Comparison of ENCODE assay signal across 9 cellular contexts in genomic region chr13:108266316-108266936, GRCh38. TPM values are rescaled to one million over a fixed set of nuclear protein-coding genes. Genes with fewer than 3 reads are reported as not detected.
DNase-seq lines count a peak whose midpoint lies in the region; ATAC-seq, FAIRE-seq and TF ChIP-seq lines count a peak whose summit lies in the region.
"Had no signal": no experiment of that assay in that cellular context is flagged by ENCODE, and none has a peak within 500 bp of the region (broad histone marks: within the 10 kb centered on the region; RNA-seq: fewer than 3 reads in every experiment).

No MANE protein-coding gene starts in this region.

- in situ Hi-C loops in K562 (cut with MboI) = no loop called here

- no peak for TF ChIP-seq EP300 in K562 (IDR thresholded peaks at IDR 0.05; ENCODE audit: low read length)

- H3K27me3 Mint-ChIP-seq in activated naive CD4-positive, alpha-beta T cell treated with anti-CD3 and anti-CD28 coated beads for 36 hours (ENCODE audit: low read depth) = no peaks in the 10 kb centered on the region

- H3K4me3 Mint-ChIP-seq in activated naive CD4-positive, alpha-beta T cell treated with anti-CD3 and anti-CD28 coated beads for 36 hours = peak overlapping the region; percentile 55

- H3K27ac ChIP-seq in K562 (ENCODE audit: extremely low read depth, low read depth, low read length) = no peak overlapping the region
- peak overlapping the region; percentile 22 to 96 (median 88) for H3K27ac ChIP-seq in spleen

- BruUV-seq in K562 (replicated peaks; lab: Mats Ljungman, UMichigan) = no TSS peak

- ATAC-seq in K562 (no peak), GM21786 (IDR thresholded peaks at IDR 0.05; ENCODE audit: unreplicated experiment) (no peak)

- peak; percentile 24 for DNase-seq in activated naive CD4-positive, alpha-beta T cell treated with anti-CD3 and anti-CD28 coated beads for 36 hours
- DNase-seq in activated naive CD4-positive, alpha-beta T cell treated with Interleukin-2 at 50 U/mL for 16 hours = no peak
- DNase-seq in NCI-H226 (peak; percentile 11), K562 (ENCODE audit: extremely low read depth in 1 of 4, low spot score in 3 of 4) (no peak), spleen (peak; percentile 72), NCI-H1694 (lab: John Stamatoyannopoulos, UW) (no peak), lower leg skin (ENCODE audit: low spot score in 2 of 2) (no peak)

- POLR2A ChIA-PET in K562 (lab: Yijun Ruan, JAX) = no interaction called here

- no peak for TF ChIP-seq POLR2A in K562 (conservative IDR thresholded peaks at IDR 0.05)
- TF ChIP-seq POLR2A in spleen (IDR thresholded peaks at IDR 0.05) = no peak
- no peak for TF ChIP-seq POLR2A in lower leg skin (IDR thresholded peaks at IDR 0.05)

- peaks cover 6% of the 10 kb centered on the region for H3K9me3 Mint-ChIP-seq in activated naive CD4-positive, alpha-beta T cell treated with anti-CD3 and anti-CD28 coated beads for 36 hours

- CTCF ChIA-PET in activated naive CD4-positive, alpha-beta T cell treated with anti-CD3 and anti-CD28 coated beads for 36 hours (lab: Charles Lee) = no interaction called here
- CTCF ChIA-PET in K562 (lab: Yijun Ruan, JAX; ENCODE audit: low intra/inter-chr PET ratio) = no interaction called here

- no peaks in the 10 kb centered on the region for H3K79me2 ChIP-seq in K562 (ENCODE audit: control insufficient read depth, insufficient read depth, low read length)

- H3K9ac ChIP-seq in K562 (ENCODE audit: insufficient read depth in 1 of 2, low read depth in 2 of 2, low read length in 2 of 2) = no peak overlapping the region; a peak in 1 of 4 replicates

- H3K27me3 ChIP-seq in K562 (ENCODE audit: control insufficient read depth in 2 of 2, insufficient read depth in 2 of 2, low read length in 2 of 2) = no peaks in the 10 kb centered on the region
- no peaks in the 10 kb centered on the region for H3K27me3 ChIP-seq in spleen (replicated peaks in 1 of 7)

- H3K9me1 ChIP-seq in K562 (ENCODE audit: control insufficient read depth, insufficient read depth, low read length) = no peaks in the 10 kb centered on the region

- H3K4me1 Mint-ChIP-seq in activated naive CD4-positive, alpha-beta T cell treated with anti-CD3 and anti-CD28 coated beads for 36 hours (ENCODE audit: low read depth) = peaks cover 48% of the 10 kb centered on the region

- H3K36me3 ChIP-seq in K562 (ENCODE audit: control insufficient read depth, insufficient read depth, low read length) (no peaks in the 10 kb centered on the region), spleen (no peaks in the 10 kb centered on the region)

- no peak for FAIRE-seq in K562 (lab: Jason Lieb, UNC)
- FAIRE-seq: H1 had no signal

- H3K4me3 ChIP-seq in K562 = no peak overlapping the region
- H3K4me3 ChIP-seq in spleen = peak overlapping the region in 1 of 8 donors; percentile 68
- H3K4me3 ChIP-seq in lower leg skin (ENCODE audit: low read depth, poor library complexity, severe bottlenecking) = no peak overlapping the region

- H4K20me1 ChIP-seq in K562 (replicated peaks; ENCODE audit: control insufficient read depth, insufficient read depth, low read length) = no peaks in the 10 kb centered on the region

- H3K9me3 ChIP-seq in K562 (replicated peaks; ENCODE audit: control insufficient read depth, insufficient read depth, low read depth, low read length) (no peaks in the 10 kb centered on the region), spleen (no peaks in the 10 kb centered on the region)

- peak overlapping the region; percentile 67 for H2AFZ ChIP-seq in K562 (ENCODE audit: low read depth, low read length)

- 29% methylated on average over 6 of the region's 9 CpGs for WGBS in K562 (ENCODE audit: insufficient coverage, low coverage, missing lambda C conversion rate)
- WGBS in spleen, 5 donors = 20 to 30% (median 23%) methylated on average over 9 of the region's 9 CpGs
- WGBS in lower leg skin, 2 donors = 76 to 78% methylated on average over 9 of the region's 9 CpGs

- TF ChIP-seq RAD21 in K562 (CRISPR knock-in tag; conservative IDR thresholded peaks at IDR 0.05 in 1 of 2, IDR thresholded peaks at IDR 0.05 in 1 of 2) = no peak

- TF ChIP-seq CTCF in K562 (IDR thresholded peaks at IDR 0.05 in 2 of 3, conservative IDR thresholded peaks at IDR 0.05 in 1 of 3; ENCODE audit: insufficient read depth in 2 of 3, low read depth in 1 of 3, low read length in 3 of 3) (no peak), spleen (IDR thresholded peaks at IDR 0.05 in 8 of 11, conservative IDR thresholded peaks at IDR 0.05 in 3 of 11) (no peak), lower leg skin (IDR thresholded peaks at IDR 0.05) (no peak)

- peak overlapping the region; percentile 58 for H3K27ac Mint-ChIP-seq in activated naive CD4-positive, alpha-beta T cell treated with anti-CD3 and anti-CD28 coated beads for 36 hours

- intact Hi-C loops in activated naive CD4-positive, alpha-beta T cell treated with anti-CD3 and anti-CD28 coated beads for 36 hours (cut with micrococcal nuclease) = loop anchor here (10.0 kb wide), 1 partner anchor 1352 kb away; no protein-coding TSS in a partner anchor
- intact Hi-C loops in K562 (cut with micrococcal nuclease) (no loop called here), spleen (cut with DNase I; ENCODE audit: low total_unique reads) (no loop called here), lower leg skin (cut with DNase I; ENCODE audit: low total_unique reads) (no loop called here)

- H3K4me1 ChIP-seq in K562 (replicated peaks in 1 of 2; ENCODE audit: control insufficient read depth in 2 of 2, insufficient read depth in 2 of 2, low read length in 2 of 2) (peaks cover 2 to 7% of the 10 kb centered on the region in 2 experiments; a peak in 4 of 5 replicates), spleen (peaks cover 11 to 58% (median 44%) of the 10 kb centered on the region in 6 donors)

- H3K4me2 ChIP-seq in K562 (ENCODE audit: insufficient read depth, low read length) = peak overlapping the region; percentile 25; the same call in 1 of the 2 replicates

- peaks cover 5% of the 10 kb centered on the region for H3K36me3 Mint-ChIP-seq in activated naive CD4-positive, alpha-beta T cell treated with anti-CD3 and anti-CD28 coated beads for 36 hours (ENCODE audit: low read depth)

RNA-seq across cellular contexts. Expression of gene TNFSF13B, which starts 3.1 kb away (rescaled TPM):
- total RNA-seq in activated naive CD4-positive, alpha-beta T cell treated with anti-CD3 and anti-CD28 coated beads for 36 hours = 1 to 10 TPM; 2.0 to 2.6 TPM
- total RNA-seq in K562 (2011; cell fraction: chromatin; rRNA removed; ENCODE audit: low replicate concordance) = 0.60 and 1.9 TPM in 2 replicates
- total RNA-seq in K562 (2011; cell fraction: nucleolus; rRNA removed) = 1.2 TPM in 2 replicates
- total RNA-seq in K562 (2011; cell fraction: nucleoplasm; rRNA removed) = 0.73 and 1.5 TPM in 2 replicates
- total RNA-seq in K562 (2014; rRNA removed) (1.1 and 2.0 TPM in 2 replicates), K562 (2014; rRNA removed; fragmentation: Illumina TruSeq; extraction: Trizol) (1.2 and 1.4 TPM in 2 replicates), K562 (2015; rRNA removed; fragmentation: Illumina TruSeq; extraction: Trizol) (1.5 and 2.0 TPM in 2 replicates), K562 (2021) (0.94 and 2.1 TPM in 2 replicates), spleen (10 to 100 TPM; 22.8 to 82.1 (median 40.2) TPM), lower leg skin (1 to 10 TPM in 1 of 4 donors, under 1 TPM in 3; 0.38 to 2.5 (median 0.69) TPM)
- polyA plus RNA-seq in K562 (2011; rRNA removed) (1.5 and 3.3 TPM in 2 replicates), K562 (2014; fragmentation: Illumina TruSeq; extraction: Trizol) (1.5 TPM in 2 replicates), K562 (2014; fragmentation: Nextera tagmentation; extraction: Ambion mirVana) (1 to 10 TPM; 1.3 to 1.9 TPM), K562 (2014; rRNA removed) (1.0 and 1.1 TPM in 2 replicates), spleen (10 to 100 TPM in 1 of 3 donors, 1 to 10 TPM in 2; 7.7 to 15.2 (median 7.9) TPM)
- polyA plus RNA-seq in K562 (2011; cell fraction: cytosol; rRNA removed) = 0.72 and 1.5 TPM in 2 replicates
- polyA plus RNA-seq in K562 (2011; cell fraction: nucleus; rRNA removed) = 0.75 and 1.8 TPM in 2 replicates
- 1.2 TPM in 2 replicates for polyA plus RNA-seq in K562 (2012)
- polyA minus RNA-seq in K562 (2011; rRNA and poly(A)+ RNA removed) = 0.60 and 1.6 TPM in 2 replicates
- polyA minus RNA-seq in K562 (2011; cell fraction: cytosol; rRNA and poly(A)+ RNA removed) = not detected in 2 replicates
- 1.1 and 2.2 TPM in 2 replicates for polyA minus RNA-seq in K562 (2011; cell fraction: nucleus; rRNA and poly(A)+ RNA removed)
- total RNA-seq: H1 had no signal
- polyA plus RNA-seq: H1 had no signal

RNA-seq across cellular contexts. Expression of gene ABHD13, which starts 48.2 kb away (rescaled TPM):
- 1 to 10 TPM; 3.4 to 3.8 TPM for total RNA-seq in activated naive CD4-positive, alpha-beta T cell treated with anti-CD3 and anti-CD28 coated beads for 36 hours
- total RNA-seq in K562 (2011; cell fraction: chromatin; rRNA removed; ENCODE audit: low replicate concordance) = 3.6 and 9.8 TPM in 2 replicates
- total RNA-seq in K562 (2011; cell fraction: nucleolus; rRNA removed) = 2.3 and 3.2 TPM in 2 replicates
- 5.8 and 9.8 TPM in 2 replicates for total RNA-seq in K562 (2011; cell fraction: nucleoplasm; rRNA removed)
- total RNA-seq in K562 (2014; rRNA removed) (3.5 and 4.0 TPM in 2 replicates), K562 (2014; rRNA removed; fragmentation: Illumina TruSeq; extraction: Trizol) (4.2 TPM in 2 replicates), K562 (2015; rRNA removed; fragmentation: Illumina TruSeq; extraction: Trizol) (3.8 and 4.1 TPM in 2 replicates), K562 (2021) (3.9 and 4.3 TPM in 2 replicates), spleen (10 to 100 TPM; 12.0 to 22.6 (median 14.2) TPM), lower leg skin (1 to 10 TPM; 6.2 to 8.9 (median 8.0) TPM)
- polyA plus RNA-seq in K562 (2011; rRNA removed) (5.8 and 7.0 TPM in 2 replicates), K562 (2014; fragmentation: Illumina TruSeq; extraction: Trizol) (4.5 and 5.0 TPM in 2 replicates), K562 (2014; fragmentation: Nextera tagmentation; extraction: Ambion mirVana) (1 to 10 TPM; 1.7 to 2.7 TPM), K562 (2014; rRNA removed) (4.0 and 4.1 TPM in 2 replicates), spleen (1 to 10 TPM; 4.8 to 6.3 (median 4.9) TPM)
- 1.3 and 2.8 TPM in 2 replicates for polyA plus RNA-seq in K562 (2011; cell fraction: cytosol; rRNA removed)
- 1.9 and 3.5 TPM in 2 replicates for polyA plus RNA-seq in K562 (2011; cell fraction: nucleus; rRNA removed)
- polyA plus RNA-seq in K562 (2012) = 3.2 and 3.4 TPM in 2 replicates
- 6.3 and 7.4 TPM in 2 replicates for polyA minus RNA-seq in K562 (2011; rRNA and poly(A)+ RNA removed)
- 2.2 TPM in 2 replicates for polyA minus RNA-seq in K562 (2011; cell fraction: cytosol; rRNA and poly(A)+ RNA removed)
- polyA minus RNA-seq in K562 (2011; cell fraction: nucleus; rRNA and poly(A)+ RNA removed) = 6.5 and 13.7 TPM in 2 replicates

RNA-seq across cellular contexts. Expression of gene LIG4, which starts 51.1 kb away (rescaled TPM):
- total RNA-seq in activated naive CD4-positive, alpha-beta T cell treated with anti-CD3 and anti-CD28 coated beads for 36 hours = 1 to 10 TPM; 4.9 to 5.4 TPM
- total RNA-seq in K562 (2011; cell fraction: chromatin; rRNA removed; ENCODE audit: low replicate concordance) = 2.8 and 15.5 TPM in 2 replicates
- 1.8 and 2.8 TPM in 2 replicates for total RNA-seq in K562 (2011; cell fraction: nucleolus; rRNA removed)
- 3.8 and 4.1 TPM in 2 replicates for total RNA-seq in K562 (2011; cell fraction: nucleoplasm; rRNA removed)
- total RNA-seq in K562 (2014; rRNA removed) (2.5 and 3.1 TPM in 2 replicates), K562 (2014; rRNA removed; fragmentation: Illumina TruSeq; extraction: Trizol) (6.1 and 7.1 TPM in 2 replicates), K562 (2015; rRNA removed; fragmentation: Illumina TruSeq; extraction: Trizol) (4.6 and 5.1 TPM in 2 replicates), K562 (2021) (4.0 and 4.1 TPM in 2 replicates), spleen (10 to 100 TPM; 10.1 to 16.0 (median 14.8) TPM), lower leg skin (1 to 10 TPM; 3.9 to 6.7 (median 5.7) TPM)
- polyA plus RNA-seq in K562 (2011; rRNA removed) (5.9 and 7.8 TPM in 2 replicates), K562 (2014; fragmentation: Illumina TruSeq; extraction: Trizol) (5.3 and 7.1 TPM in 2 replicates), K562 (2014; fragmentation: Nextera tagmentation; extraction: Ambion mirVana) (1 to 10 TPM; 1.5 to 3.1 TPM), K562 (2014; rRNA removed) (4.5 and 6.0 TPM in 2 replicates), spleen (10 to 100 TPM in 1 of 3 donors, 1 to 10 TPM in 2; 9.7 to 10.0 (median 9.9) TPM)
- polyA plus RNA-seq in K562 (2011; cell fraction: cytosol; rRNA removed) = 1.1 and 2.3 TPM in 2 replicates
- 5.9 and 6.9 TPM in 2 replicates for polyA plus RNA-seq in K562 (2011; cell fraction: nucleus; rRNA removed)
- 3.4 and 6.5 TPM in 2 replicates for polyA plus RNA-seq in K562 (2012)
- 4.4 and 4.7 TPM in 2 replicates for polyA minus RNA-seq in K562 (2011; rRNA and poly(A)+ RNA removed)
- 1.6 and 3.5 TPM in 2 replicates for polyA minus RNA-seq in K562 (2011; cell fraction: cytosol; rRNA and poly(A)+ RNA removed)
- polyA minus RNA-seq in K562 (2011; cell fraction: nucleus; rRNA and poly(A)+ RNA removed) = 1.9 and 3.9 TPM in 2 replicates

Comparison
In these comparisons a context has a peak if more than half of its experiments do, and no peak if none do; other contexts are left out.
1. DNase-seq: peak in activated naive CD4-positive, alpha-beta T cell treated with anti-CD3 and anti-CD28 coated beads for 36 hours (single experiment), NCI-H226 (single experiment) and spleen (single experiment); none in activated naive CD4-positive, alpha-beta T cell treated with Interleukin-2 at 50 U/mL for 16 hours (single experiment), K562 (0 of 4), NCI-H1694 (single experiment) and lower leg skin (0 of 2).
2. RNA of gene TNFSF13B, which starts 3.1 kb away (total RNA-seq): 22.8 to 82.1 TPM in spleen; 2.0 to 2.6 TPM in activated naive CD4-positive, alpha-beta T cell treated with anti-CD3 and anti-CD28 coated beads for 36 hours, 0.60 to 2.1 TPM in K562 and 0.38 to 2.5 TPM in lower leg skin; every median in the first group is over 4 times any median in the second.